28 cellular contexts compared by ENCODE assay signal in the genomic region with DNA sequence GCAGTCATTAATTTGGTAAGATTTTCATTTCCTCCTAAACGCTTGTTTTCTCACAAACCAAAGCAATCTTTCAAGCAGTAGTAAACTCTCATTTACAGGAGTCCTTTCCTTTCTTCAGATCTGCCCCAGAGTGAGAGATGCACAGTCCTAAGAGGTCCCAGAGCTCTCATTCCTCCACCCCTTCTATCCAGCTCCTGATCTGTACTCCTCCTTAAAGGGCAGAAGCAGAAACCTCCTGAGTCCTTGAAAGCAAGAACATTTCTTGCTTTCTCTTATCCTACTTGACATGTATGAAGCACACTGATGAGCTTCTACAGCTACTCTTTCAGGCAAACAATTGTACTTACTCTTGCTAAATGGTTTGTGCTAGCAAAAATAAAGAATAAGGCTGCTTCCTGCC. TPM values are rescaled to one million over a fixed set of nuclear protein-coding genes. Genes with fewer than 3 reads are reported as not detected.
DNase-seq lines count a peak whose midpoint lies in the region; ATAC-seq and TF ChIP-seq lines count a peak whose summit lies in the region.
"Had no signal": no experiment of that assay in that cellular context is flagged by ENCODE, and none has a peak within 500 bp of the region (broad histone marks: within the 10 kb centered on the region; RNA-seq: fewer than 3 reads in every experiment).

No MANE protein-coding gene starts in this region.

- no peak overlapping the region for H3K4me3 Mint-ChIP-seq in GM23338
- H3K4me3 Mint-ChIP-seq in WTC11 = peak overlapping the region; percentile 0; the same call in 1 of the 2 replicates
- H3K4me3 Mint-ChIP-seq: CD14-positive monocyte; CD8-positive, alpha-beta memory T cell had no signal

- no peak overlapping the region for H3K9ac ChIP-seq in HUES64 (ENCODE audit: low read depth, low read length)
- no peak overlapping the region for H3K9ac ChIP-seq in iPS-18a (ENCODE audit: low read length)

- H4K20me1 ChIP-seq in GM23338 (replicated peaks; ENCODE audit: insufficient read depth) = no peaks in the 10 kb centered on the region

- H3K36me3 Mint-ChIP-seq in GM23338 (ENCODE audit: low read depth) (no peaks in the 10 kb centered on the region), WTC11 (no peaks in the 10 kb centered on the region)
- H3K36me3 Mint-ChIP-seq: CD8-positive, alpha-beta memory T cell had no signal

- POLR2A ChIA-PET in WTC11 (lab: Charles Lee) = interaction anchor here (1.1 to 1.2 kb wide), 2 partner anchors 12 to 103 kb away, joined by 3 read pairs; a partner anchor contains a TSS

- no peaks in the 10 kb centered on the region for H3K9me2 ChIP-seq in GM23338 (ENCODE audit: insufficient read depth)

- no peaks in the 10 kb centered on the region; the same call in 2 of the 3 replicates for H3K9me3 Mint-ChIP-seq in GM23338
- no peaks in the 10 kb centered on the region for H3K9me3 Mint-ChIP-seq in WTC11
- H3K9me3 Mint-ChIP-seq: CD8-positive, alpha-beta memory T cell had no signal

- H3K27me3 ChIP-seq in GM23338 (ENCODE audit: insufficient read depth) (no peaks in the 10 kb centered on the region), HUES64 (ENCODE audit: insufficient read depth, low read length) (no peaks in the 10 kb centered on the region), iPS-18a (ENCODE audit: control insufficient read depth, insufficient read depth, low read length) (no peaks in the 10 kb centered on the region), spleen (replicated peaks in 1 of 7) (peaks cover 0 to 21% (median 0%) of the 10 kb centered on the region in 7 donors)
- H3K27me3 ChIP-seq: SJCRH30 had no signal

- no peaks in the 10 kb centered on the region for H3F3A ChIP-seq in GM23338 (replicated peaks; ENCODE audit: low read depth)

- CTCF ChIA-PET in WTC11 (lab: Charles Lee) = interaction anchor here (1.1 to 2.5 kb wide), 3 partner anchors 12 to 325 kb away, joined by 3 to 9 read pairs (median 3); a partner anchor contains a TSS

- H3K4me1 Mint-ChIP-seq in GM23338 = peaks cover 16% of the 10 kb centered on the region
- H3K4me1 Mint-ChIP-seq in WTC11 = peaks cover 16% of the 10 kb centered on the region
- H3K4me1 Mint-ChIP-seq: CD8-positive, alpha-beta memory T cell had no signal

- H2AFZ ChIP-seq in GM23338 = peak overlapping the region; percentile 28

- H3K79me2 ChIP-seq in GM23338 (replicated peaks; ENCODE audit: insufficient read depth) = no peaks in the 10 kb centered on the region

- peak overlapping the region; percentile 28 for H3K4me2 ChIP-seq in GM23338

- H3K27me3 Mint-ChIP-seq in GM23338 (ENCODE audit: insufficient read depth, low read depth, poor library complexity) = peaks cover 7% of the 10 kb centered on the region
- H3K27me3 Mint-ChIP-seq in WTC11 (ENCODE audit: low read depth) = no peaks in the 10 kb centered on the region; the same call in 1 of the 2 replicates

- H3K36me3 ChIP-seq in GM23338 (ENCODE audit: insufficient read depth) (no peaks in the 10 kb centered on the region), HUES64 (ENCODE audit: insufficient read depth, low read length) (no peaks in the 10 kb centered on the region), iPS-18a (ENCODE audit: control insufficient read depth, low read depth, low read length) (no peaks in the 10 kb centered on the region), spleen (no peaks in the 10 kb centered on the region)
- H3K36me3 ChIP-seq: BE2C, SJCRH30 had no signal

- H3K27ac ChIP-seq in GM23338 (ENCODE audit: low read depth) = peak overlapping the region; percentile 39
- H3K27ac ChIP-seq in HUES64 (ENCODE audit: low read depth, low read length) = peak overlapping the region; percentile 9; the same call in 1 of the 2 replicates
- no peak overlapping the region for H3K27ac ChIP-seq in iPS-18a (ENCODE audit: low read length)
- H3K27ac ChIP-seq in spleen = no peak overlapping the region
- H3K27ac ChIP-seq: SJCRH30 had no signal

- TF ChIP-seq POLR2A in spleen (IDR thresholded peaks at IDR 0.05) = no peak

- intact Hi-C loops in spleen (cut with DNase I; ENCODE audit: low total_unique reads) = no loop called here

- H3K27ac Mint-ChIP-seq in GM23338 (peak overlapping the region; percentile 55), WTC11 (peak overlapping the region; percentile 42; the same call in 1 of the 2 replicates)
- H3K27ac Mint-ChIP-seq: CD8-positive, alpha-beta memory T cell had no signal

- H3K4me3 ChIP-seq in GM23338 (0 out of 2 replicates have a peak overlapping the region, but pooled peaks have one; percentile 0), HUES64 (ENCODE audit: low read length) (no peak overlapping the region), iPS-18a (ENCODE audit: low read length) (peak overlapping the region; percentile 6), spleen (no peak overlapping the region)
- H3K4me3 ChIP-seq: SJCRH30 had no signal

- no peaks in the 10 kb centered on the region for H3K9me3 ChIP-seq in HUES64 (ENCODE audit: insufficient read depth, low read depth, low read length)
- no peaks in the 10 kb centered on the region for H3K9me3 ChIP-seq in iPS-18a (ENCODE audit: control insufficient read depth, low read depth, low read length)
- H3K9me3 ChIP-seq in spleen = no peaks in the 10 kb centered on the region
- H3K9me3 ChIP-seq: BE2C, SJCRH30 had no signal

- H3K4me1 ChIP-seq in GM23338 (ENCODE audit: insufficient read depth) (peaks cover 15% of the 10 kb centered on the region), HUES64 (ENCODE audit: insufficient read depth, low read length) (peaks cover 15% of the 10 kb centered on the region), iPS-18a (ENCODE audit: control insufficient read depth, low read depth, low read length) (peaks cover 15% of the 10 kb centered on the region), spleen (peaks cover 0 to 5% (median 0%) of the 10 kb centered on the region in 6 donors)
- H3K4me1 ChIP-seq: BE2C, SJCRH30 had no signal

- TF ChIP-seq CTCF in GM23338 (conservative IDR thresholded peaks at IDR 0.05; ENCODE audit: low read depth in 2 of 2) = no peak
- TF ChIP-seq CTCF in WTC11 (IDR thresholded peaks at IDR 0.05) = no peak
- no peak for TF ChIP-seq CTCF in spleen (IDR thresholded peaks at IDR 0.05 in 8 of 11, conservative IDR thresholded peaks at IDR 0.05 in 3 of 11)

- WGBS in HUES64 = 83% methylated on average over 1 of the region's 1 CpG
- 3 to 22% (median 17%) methylated on average over 1 of the region's 1 CpG for WGBS in spleen, 5 donors

- DNase-seq in GM23338 (ENCODE audit: low spot score) = no peak
- DNase-seq in WTC11 (ENCODE audit: low spot score) = no peak
- no peak for DNase-seq in activated effector memory CD4-positive, alpha-beta T cell treated with anti-CD3 and anti-CD28 coated beads, Interleukin-2, amount 50 U/mL, for 16 hours
- DNase-seq in DMS79 treated with DMSO at 0.1 percent for 48 hours (lab: John Stamatoyannopoulos, UW) = no peak
- DNase-seq in spleen = no peak
- no peak for DNase-seq in NCI-H1694 (lab: John Stamatoyannopoulos, UW)
- DNase-seq: 8988T; ACHN; BE2C; CD8-positive, alpha-beta memory T cell; DMS 273 treated with DMSO at 0.1 percent for 48 hours; DMS79; GF-D8; HCEC 1CT; Karpas-422; NCI-H1092 treated with DMSO at 0.1 percent for 48 hours; NCI-H1436; NCI-H187 treated with DMSO at 0.1 percent for 48 hours; NCI-H2107; NCI-H446 treated with DMSO at 0.1 percent for 48 hours; NCI-H526; NCI-H82; SJCRH30 had no signal

- ATAC-seq in GM23338 = peak; percentile 65
- peak; percentile 67 for ATAC-seq in WTC11
- ATAC-seq: Panc1, SK-N-SH treated with all-trans-retinoic acid at 6 μM for 48 hours had no signal

TF ChIP-seq in GM23338, 12 proteins besides CTCF, POLR2A, EP300 and RAD21 (continues in another document):
- TF ChIP-seq ZNF114 (CRISPR knock-in tag; IDR thresholded peaks at IDR 0.05) = no peak
- no peak for TF ChIP-seq JUNB (IDR thresholded peaks at IDR 0.05; ENCODE audit: unreplicated experiment)
- TF ChIP-seq EZH2 (IDR thresholded peaks at IDR 0.05; ENCODE audit: low read depth, unreplicated experiment) = no peak
- no peak for TF ChIP-seq STAT1 (IDR thresholded peaks at IDR 0.05; ENCODE audit: unreplicated experiment)
- TF ChIP-seq ZNF331 (CRISPR knock-in tag; IDR thresholded peaks at IDR 0.05; ENCODE audit: low read depth) = no peak
- TF ChIP-seq POLR2AphosphoS5 (IDR thresholded peaks at IDR 0.05; ENCODE audit: low read depth) = no peak

TF ChIP-seq in WTC11, 78 proteins besides CTCF, POLR2A, EP300 and RAD21 (continues in another document):
- no peak for TF ChIP-seq ESRRA (CRISPR knock-in tag; IDR thresholded peaks at IDR 0.05; ENCODE audit: borderline replicate concordance)

RNA-seq across cellular contexts. Expression of a gene that starts 11.7 kb away (rescaled TPM):
- total RNA-seq in GM23338 (2014; rRNA removed; shearing (Covaris generic)) = 0.07 TPM in 1 of 2 replicates, not detected in the other
- not detected in 2 replicates for polyA plus RNA-seq in GM23338 (2016; fragmentation: Nextera tagmentation; extraction: Ambion mirVana)
- polyA plus RNA-seq in HUES64 (2013, experiment 1 of 2) = not detected
- polyA plus RNA-seq in HUES64 (2013, experiment 2 of 2) = not detected
- total RNA-seq in WTC11 (2021) = 0.26 to 0.44 TPM (median 0.37 TPM) in 3 replicates
- not detected for total RNA-seq in spleen
- polyA plus RNA-seq in spleen = not detected
- total RNA-seq: CD8-positive, alpha-beta memory T cell; SJCRH30 had no signal

RNA-seq across cellular contexts. Expression of a gene that starts 12.2 kb away (rescaled TPM):
- total RNA-seq in GM23338 (2014; rRNA removed; shearing (Covaris generic)) = 109 and 134 TPM in 2 replicates
- polyA plus RNA-seq in GM23338 (2016; fragmentation: Nextera tagmentation; extraction: Ambion mirVana) = 59.6 and 62.3 TPM in 2 replicates
- polyA plus RNA-seq in HUES64 (2013, experiment 1 of 2) = 50.6 TPM
- 55.0 TPM for polyA plus RNA-seq in HUES64 (2013, experiment 2 of 2)
- total RNA-seq in WTC11 (2021) = 76.5 to 91.7 TPM (median 91.2 TPM) in 3 replicates
- total RNA-seq in spleen = 100 to 1,000 TPM in 2 of 7 donors, 10 to 100 TPM in 5; 52.2 to 127 (median 60.0) TPM
- 10 to 100 TPM; 12.7 to 19.9 (median 14.5) TPM for polyA plus RNA-seq in spleen

Comparison
In these comparisons a context has a peak if more than half of its experiments do, and no peak if none do; other contexts are left out.
1. H3K27ac ChIP-seq: peak in GM23338 (single experiment) and HUES64 (single experiment); none in iPS-18a (single experiment) and spleen (0 of 8).
2. H3K4me3 ChIP-seq: peak in GM23338 (single experiment) and iPS-18a (single experiment); none in HUES64 (single experiment) and spleen (0 of 8).